1 cellular context compared by ENCODE assay signal in the genomic region with DNA sequence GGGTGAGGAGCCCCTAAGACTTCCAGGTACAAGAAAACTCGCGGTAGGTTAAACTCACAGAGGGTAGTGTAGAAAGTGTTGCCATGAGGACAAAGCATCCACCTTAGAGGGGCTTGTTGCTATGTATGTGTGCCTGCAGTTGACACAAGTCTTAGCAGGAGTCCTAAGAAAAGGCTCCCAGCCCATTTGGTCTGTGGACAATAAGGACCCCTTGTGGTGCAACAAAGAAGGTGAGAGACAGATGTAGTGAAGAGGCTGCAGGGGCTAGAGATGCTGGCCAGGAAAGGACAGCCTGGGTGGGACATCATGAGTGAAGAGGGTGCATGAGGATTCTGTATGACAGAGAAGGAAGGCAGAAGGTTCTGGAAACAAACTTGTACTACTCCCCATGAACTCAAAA.
TF ChIP-seq lines count a peak whose summit lies in the region.

No MANE protein-coding gene starts in this region.

TF ChIP-seq in GM23338, 12 proteins besides CTCF, POLR2A, EP300 and RAD21 (continued from another document):
- TF ChIP-seq, protein P1, sequence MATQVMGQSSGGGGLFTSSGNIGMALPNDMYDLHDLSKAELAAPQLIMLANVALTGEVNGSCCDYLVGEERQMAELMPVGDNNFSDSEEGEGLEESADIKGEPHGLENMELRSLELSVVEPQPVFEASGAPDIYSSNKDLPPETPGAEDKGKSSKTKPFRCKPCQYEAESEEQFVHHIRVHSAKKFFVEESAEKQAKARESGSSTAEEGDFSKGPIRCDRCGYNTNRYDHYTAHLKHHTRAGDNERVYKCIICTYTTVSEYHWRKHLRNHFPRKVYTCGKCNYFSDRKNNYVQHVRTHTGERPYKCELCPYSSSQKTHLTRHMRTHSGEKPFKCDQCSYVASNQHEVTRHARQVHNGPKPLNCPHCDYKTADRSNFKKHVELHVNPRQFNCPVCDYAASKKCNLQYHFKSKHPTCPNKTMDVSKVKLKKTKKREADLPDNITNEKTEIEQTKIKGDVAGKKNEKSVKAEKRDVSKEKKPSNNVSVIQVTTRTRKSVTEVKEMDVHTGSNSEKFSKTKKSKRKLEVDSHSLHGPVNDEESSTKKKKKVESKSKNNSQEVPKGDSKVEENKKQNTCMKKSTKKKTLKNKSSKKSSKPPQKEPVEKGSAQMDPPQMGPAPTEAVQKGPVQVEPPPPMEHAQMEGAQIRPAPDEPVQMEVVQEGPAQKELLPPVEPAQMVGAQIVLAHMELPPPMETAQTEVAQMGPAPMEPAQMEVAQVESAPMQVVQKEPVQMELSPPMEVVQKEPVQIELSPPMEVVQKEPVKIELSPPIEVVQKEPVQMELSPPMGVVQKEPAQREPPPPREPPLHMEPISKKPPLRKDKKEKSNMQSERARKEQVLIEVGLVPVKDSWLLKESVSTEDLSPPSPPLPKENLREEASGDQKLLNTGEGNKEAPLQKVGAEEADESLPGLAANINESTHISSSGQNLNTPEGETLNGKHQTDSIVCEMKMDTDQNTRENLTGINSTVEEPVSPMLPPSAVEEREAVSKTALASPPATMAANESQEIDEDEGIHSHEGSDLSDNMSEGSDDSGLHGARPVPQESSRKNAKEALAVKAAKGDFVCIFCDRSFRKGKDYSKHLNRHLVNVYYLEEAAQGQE (IDR thresholded peaks at IDR 0.05; ENCODE audit: unreplicated experiment), result no peak
- TF ChIP-seq ZNF114 (CRISPR knock-in tag; IDR thresholded peaks at IDR 0.05) (no peak), ZNF331 (CRISPR knock-in tag; IDR thresholded peaks at IDR 0.05; ENCODE audit: low read depth) (no peak)
TF ChIP-seq in GM23338: peak in this region for 0.
